In genomic region chr15:81950841-81951414, GRCh38 we compare ENCODE assay signal across 1 cellular context.
TF ChIP-seq lines count a peak whose summit lies in the region.

No MANE protein-coding gene starts in this region.

TF ChIP-seq in HEK293, 187 proteins besides CTCF, POLR2A, EP300 and RAD21 (continued from another document and continues in another):
- peak; percentile 85 for TF ChIP-seq KLF17 (tag by site-specific recombination; IDR thresholded peaks at IDR 0.05)
- no peak for TF ChIP-seq ZNF37A (tag by site-specific recombination; IDR thresholded peaks at IDR 0.05)
- TF ChIP-seq, protein P1, sequence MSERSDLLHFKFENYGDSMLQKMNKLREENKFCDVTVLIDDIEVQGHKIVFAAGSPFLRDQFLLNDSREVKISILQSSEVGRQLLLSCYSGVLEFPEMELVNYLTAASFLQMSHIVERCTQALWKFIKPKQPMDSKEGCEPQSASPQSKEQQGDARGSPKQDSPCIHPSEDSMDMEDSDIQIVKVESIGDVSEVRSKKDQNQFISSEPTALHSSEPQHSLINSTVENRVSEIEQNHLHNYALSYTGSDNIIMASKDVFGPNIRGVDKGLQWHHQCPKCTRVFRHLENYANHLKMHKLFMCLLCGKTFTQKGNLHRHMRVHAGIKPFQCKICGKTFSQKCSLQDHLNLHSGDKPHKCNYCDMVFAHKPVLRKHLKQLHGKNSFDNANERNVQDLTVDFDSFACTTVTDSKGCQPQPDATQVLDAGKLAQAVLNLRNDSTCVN (tag by site-specific recombination; optimal IDR thresholded peaks at IDR 0.05) = no peak
- TF ChIP-seq ZNF24 (tag by site-specific recombination; IDR thresholded peaks at IDR 0.05) = peak; percentile 90
- TF ChIP-seq ZBTB44 (tag by site-specific recombination; IDR thresholded peaks at IDR 0.05) = peak; percentile 89
- TF ChIP-seq ZNF629 (tag by site-specific recombination; IDR thresholded peaks at IDR 0.05) = peak; percentile 91
- TF ChIP-seq ZNF571 (tag by site-specific recombination; IDR thresholded peaks at IDR 0.05) = no peak
- no peak for TF ChIP-seq ZNF837 (tag by site-specific recombination; IDR thresholded peaks at IDR 0.05)
- 0 out of 2 replicates have a peak, but pooled peaks have one; percentile 48 for TF ChIP-seq ATF2 (tag by site-specific recombination; IDR thresholded peaks at IDR 0.05; ENCODE audit: low read depth)
- TF ChIP-seq ZNF585B (tag by site-specific recombination; IDR thresholded peaks at IDR 0.05) = no peak
- TF ChIP-seq ZNF133 (tag by site-specific recombination; IDR thresholded peaks at IDR 0.05) = no peak
- TF ChIP-seq ZIC2 (tag by site-specific recombination; IDR thresholded peaks at IDR 0.05) = no peak; the same call in 1 of the 2 replicates
- TF ChIP-seq GLIS2 (tag by site-specific recombination; IDR thresholded peaks at IDR 0.05) = no peak
- no peak for TF ChIP-seq ZNF654 (tag by site-specific recombination; IDR thresholded peaks at IDR 0.05; ENCODE audit: low read depth)
- peak; percentile 89 for TF ChIP-seq WT1 (tag by site-specific recombination; IDR thresholded peaks at IDR 0.05)
- TF ChIP-seq ZNF544 (tag by site-specific recombination; IDR thresholded peaks at IDR 0.05) = no peak
- TF ChIP-seq PRDM2 (tag by site-specific recombination; IDR thresholded peaks at IDR 0.05; ENCODE audit: borderline replicate concordance) = no peak
- TF ChIP-seq ZNF664 (tag by site-specific recombination; IDR thresholded peaks at IDR 0.05) = 0 out of 2 replicates have a peak, but pooled peaks have one; percentile 19
- no peak for TF ChIP-seq ELK4 (IDR thresholded peaks at IDR 0.05; ENCODE audit: borderline replicate concordance, low read depth, low read length)
- no peak for TF ChIP-seq ZNF704 (tag by site-specific recombination; IDR thresholded peaks at IDR 0.05)
- TF ChIP-seq ZNF76 (tag by site-specific recombination; IDR thresholded peaks at IDR 0.05; ENCODE audit: borderline replicate concordance, low read depth) = no peak
- TF ChIP-seq KLF1 (tag by site-specific recombination; IDR thresholded peaks at IDR 0.05) = peak; percentile 30
- peak; percentile 94 for TF ChIP-seq PRDM10 (tag by site-specific recombination; IDR thresholded peaks at IDR 0.05)
- no peak for TF ChIP-seq ZNF175 (tag by site-specific recombination; IDR thresholded peaks at IDR 0.05)
- 0 out of 2 replicates have a peak, but pooled peaks have one; percentile 18 for TF ChIP-seq GLIS1 (tag by site-specific recombination; IDR thresholded peaks at IDR 0.05)
- TF ChIP-seq ZSCAN16 (tag by site-specific recombination; IDR thresholded peaks at IDR 0.05) = no peak
- TF ChIP-seq ZNF514 (tag by site-specific recombination; IDR thresholded peaks at IDR 0.05) = no peak
- TF ChIP-seq ZNF350 (tag by site-specific recombination; IDR thresholded peaks at IDR 0.05) = no peak
- TF ChIP-seq GFI1B (tag by site-specific recombination; IDR thresholded peaks at IDR 0.05) = 0 out of 2 replicates have a peak, but pooled peaks have one; percentile 26
- TF ChIP-seq, protein P2, sequence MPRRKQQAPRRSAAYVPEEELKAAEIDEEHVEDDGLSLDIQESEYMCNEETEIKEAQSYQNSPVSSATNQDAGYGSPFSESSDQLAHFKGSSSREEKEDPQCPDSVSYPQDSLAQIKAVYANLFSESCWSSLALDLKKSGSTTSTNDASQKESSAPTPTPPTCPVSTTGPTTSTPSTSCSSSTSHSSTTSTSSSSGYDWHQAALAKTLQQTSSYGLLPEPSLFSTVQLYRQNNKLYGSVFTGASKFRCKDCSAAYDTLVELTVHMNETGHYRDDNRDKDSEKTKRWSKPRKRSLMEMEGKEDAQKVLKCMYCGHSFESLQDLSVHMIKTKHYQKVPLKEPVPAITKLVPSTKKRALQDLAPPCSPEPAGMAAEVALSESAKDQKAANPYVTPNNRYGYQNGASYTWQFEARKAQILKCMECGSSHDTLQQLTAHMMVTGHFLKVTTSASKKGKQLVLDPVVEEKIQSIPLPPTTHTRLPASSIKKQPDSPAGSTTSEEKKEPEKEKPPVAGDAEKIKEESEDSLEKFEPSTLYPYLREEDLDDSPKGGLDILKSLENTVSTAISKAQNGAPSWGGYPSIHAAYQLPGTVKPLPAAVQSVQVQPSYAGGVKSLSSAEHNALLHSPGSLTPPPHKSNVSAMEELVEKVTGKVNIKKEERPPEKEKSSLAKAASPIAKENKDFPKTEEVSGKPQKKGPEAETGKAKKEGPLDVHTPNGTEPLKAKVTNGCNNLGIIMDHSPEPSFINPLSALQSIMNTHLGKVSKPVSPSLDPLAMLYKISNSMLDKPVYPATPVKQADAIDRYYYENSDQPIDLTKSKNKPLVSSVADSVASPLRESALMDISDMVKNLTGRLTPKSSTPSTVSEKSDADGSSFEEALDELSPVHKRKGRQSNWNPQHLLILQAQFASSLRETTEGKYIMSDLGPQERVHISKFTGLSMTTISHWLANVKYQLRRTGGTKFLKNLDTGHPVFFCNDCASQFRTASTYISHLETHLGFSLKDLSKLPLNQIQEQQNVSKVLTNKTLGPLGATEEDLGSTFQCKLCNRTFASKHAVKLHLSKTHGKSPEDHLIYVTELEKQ (tag by site-specific recombination; IDR thresholded peaks at IDR 0.05; ENCODE audit: borderline replicate concordance) = peak; percentile 97
- no peak for TF ChIP-seq ZBTB20 (tag by site-specific recombination; IDR thresholded peaks at IDR 0.05)
- TF ChIP-seq SP7 (tag by site-specific recombination; IDR thresholded peaks at IDR 0.05) = peak; percentile 83
- peak; percentile 82; the same call in 1 of the 2 replicates for TF ChIP-seq KLF7 (tag by site-specific recombination; IDR thresholded peaks at IDR 0.05; ENCODE audit: borderline replicate concordance)
- 0 out of 2 replicates have a peak, but pooled peaks have one; percentile 35 for TF ChIP-seq ZNF362 (tag by site-specific recombination; IDR thresholded peaks at IDR 0.05)
- no peak for TF ChIP-seq RBAK (tag by site-specific recombination; IDR thresholded peaks at IDR 0.05)
